ENCODE assay signal across 19 cellular contexts in genomic region chr15:27490867-27491595, GRCh38.
DNase-seq lines count a peak whose midpoint lies in the region.
"Had no signal": no experiment of that assay in that cellular context is flagged by ENCODE, and none has a peak within 500 bp of the region (broad histone marks: within the 10 kb centered on the region; RNA-seq: fewer than 3 reads in every experiment).

No MANE protein-coding gene starts in this region.

- H3K36me3 ChIP-seq in H7 (replicated peaks; ENCODE audit: control insufficient read depth, insufficient read depth, low read length), result no peaks in the 10 kb centered on the region
- H3K36me3 ChIP-seq: MG63, SJSA1 had no signal

- no peaks in the 10 kb centered on the region for H3K36me3 Mint-ChIP-seq in activated T-helper 1 cell treated with anti-CD3 and anti-CD28 coated beads, Interleukin-12 subunit alpha, Interleukin-12 subunit beta, Interleukin-2, Interleukin-4 antibody, amounts not matched to agents 30 ng/mL and 10 ng/mL and 1 ng/mL, durations not matched to agents 14 hours and 24 hours and 36 hours (ENCODE audit: low read depth)

- DNase-seq in H7 (peak; percentile 22), caudate nucleus (lab: John Stamatoyannopoulos, UW) (no peak), left kidney (ENCODE audit: low read depth, low spot score) (peak; percentile 41), retina (peak; percentile 44), NK-92 (lab: John Stamatoyannopoulos, UW; ENCODE audit: unreplicated experiment) (no peak), NCI-H345 treated with DMSO at 0.1 percent for 48 hours (lab: John Stamatoyannopoulos, UW; ENCODE audit: unreplicated experiment) (no peak), SKM-1 (lab: John Stamatoyannopoulos, UW; ENCODE audit: unreplicated experiment) (no peak)
- DNase-seq in activated T-helper 1 cell treated with anti-CD3 and anti-CD28 coated beads, Interleukin-12 subunit alpha, Interleukin-12 subunit beta, Interleukin-2, Interleukin-4 antibody, amounts not matched to agents 30 ng/mL and 10 ng/mL and 1 ng/mL, durations not matched to agents 14 hours and 24 hours and 36 hours (ENCODE audit: low spot score), result no peak
- DNase-seq: EL, HFFc6, MG63, NCI-H1092 treated with DMSO at 0.1 percent for 48 hours, NCI-H1694, NCI-H2107, NCI-H69, PC-3 had no signal

- H3K4me1 Mint-ChIP-seq in activated T-helper 1 cell treated with anti-CD3 and anti-CD28 coated beads, Interleukin-12 subunit alpha, Interleukin-12 subunit beta, Interleukin-2, Interleukin-4 antibody, amounts not matched to agents 30 ng/mL and 10 ng/mL and 1 ng/mL, durations not matched to agents 14 hours and 24 hours and 36 hours (ENCODE audit: low read depth), result no peaks in the 10 kb centered on the region

- H3K4me3 Mint-ChIP-seq in activated T-helper 1 cell treated with anti-CD3 and anti-CD28 coated beads, Interleukin-12 subunit alpha, Interleukin-12 subunit beta, Interleukin-2, Interleukin-4 antibody, amounts not matched to agents 30 ng/mL and 10 ng/mL and 1 ng/mL, durations not matched to agents 14 hours and 24 hours and 36 hours, result no peak overlapping the region
- H3K4me3 Mint-ChIP-seq: HFFc6 had no signal

- H3K27me3 ChIP-seq in H7 (ENCODE audit: control insufficient read depth, insufficient read depth, low read length), result no peaks in the 10 kb centered on the region
- H3K27me3 ChIP-seq: MG63, SJSA1 had no signal

- H3K27ac ChIP-seq in caudate nucleus (ENCODE audit: low read depth, low read length), result peak overlapping the region; percentile 21
- H3K27ac ChIP-seq: C4-2B, GM23248, SJSA1 had no signal

- H3K9me3 Mint-ChIP-seq in activated T-helper 1 cell treated with anti-CD3 and anti-CD28 coated beads, Interleukin-12 subunit alpha, Interleukin-12 subunit beta, Interleukin-2, Interleukin-4 antibody, amounts not matched to agents 30 ng/mL and 10 ng/mL and 1 ng/mL, durations not matched to agents 14 hours and 24 hours and 36 hours, result peaks cover 28% of the 10 kb centered on the region

- intact Hi-C loops in activated T-helper 1 cell treated with anti-CD3 and anti-CD28 coated beads, Interleukin-12 subunit alpha, Interleukin-12 subunit beta, Interleukin-2, Interleukin-4 antibody, amounts not matched to agents 30 ng/mL and 10 ng/mL and 1 ng/mL, durations not matched to agents 14 hours and 24 hours and 36 hours (cut with micrococcal nuclease), result loop anchor here (10.0 kb wide), 1 partner anchor 214 kb away; no protein-coding TSS in a partner anchor

- H3K4me3 ChIP-seq in H7 (ENCODE audit: insufficient read depth, low read depth, low read length), result no peak overlapping the region
- H3K4me3 ChIP-seq: GM23248, MG63, SJSA1 had no signal

- H3K27me3 Mint-ChIP-seq in activated T-helper 1 cell treated with anti-CD3 and anti-CD28 coated beads, Interleukin-12 subunit alpha, Interleukin-12 subunit beta, Interleukin-2, Interleukin-4 antibody, amounts not matched to agents 30 ng/mL and 10 ng/mL and 1 ng/mL, durations not matched to agents 14 hours and 24 hours and 36 hours (ENCODE audit: insufficient read depth), result no peaks in the 10 kb centered on the region

- H3K27ac Mint-ChIP-seq in activated T-helper 1 cell treated with anti-CD3 and anti-CD28 coated beads, Interleukin-12 subunit alpha, Interleukin-12 subunit beta, Interleukin-2, Interleukin-4 antibody, amounts not matched to agents 30 ng/mL and 10 ng/mL and 1 ng/mL, durations not matched to agents 14 hours and 24 hours and 36 hours, result no peak overlapping the region
- H3K27ac Mint-ChIP-seq: HFFc6 had no signal

Comparison
In these comparisons a context has a peak if more than half of its experiments do, and no peak if none do; other contexts are left out.
1. DNase-seq: peak in H7 (single experiment), left kidney (single experiment) and retina (single experiment); none in caudate nucleus (0 of 61), NK-92 (single experiment), NCI-H345 treated with DMSO at 0.1 percent for 48 hours (single experiment), SKM-1 (single experiment) and activated T-helper 1 cell treated with anti-CD3 and anti-CD28 coated beads, Interleukin-12 subunit alpha, Interleukin-12 subunit beta, Interleukin-2, Interleukin-4 antibody, amounts not matched to agents 30 ng/mL and 10 ng/mL and 1 ng/mL, durations not matched to agents 14 hours and 24 hours and 36 hours (single experiment).